In the genomic region with DNA sequence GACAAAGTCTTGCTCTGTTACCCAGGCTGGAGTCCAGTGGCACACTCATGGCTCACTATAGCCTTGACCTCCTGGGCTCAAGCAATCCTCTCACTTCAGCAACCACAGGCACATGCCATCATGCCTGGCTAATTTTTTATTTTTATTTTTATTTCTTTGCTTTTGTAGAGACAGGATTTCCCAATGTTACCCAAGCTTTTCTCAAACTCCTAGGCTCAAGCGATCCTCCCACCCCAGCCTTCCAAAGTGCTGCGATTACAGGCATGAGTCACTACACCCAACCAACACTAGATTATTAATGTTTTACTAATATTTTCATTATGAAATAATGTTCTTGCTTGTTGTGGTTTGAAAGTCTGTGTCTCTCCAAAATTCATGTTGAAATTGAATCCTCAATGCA, we compare ENCODE assay signal across 24 cellular contexts. TPM values are rescaled to one million over a fixed set of nuclear protein-coding genes. Genes with fewer than 3 reads are reported as not detected.
DNase-seq lines count a peak whose midpoint lies in the region; ATAC-seq, FAIRE-seq and TF ChIP-seq lines count a peak whose summit lies in the region.
"Had no signal": no experiment of that assay in that cellular context is flagged by ENCODE, and none has a peak within 500 bp of the region (broad histone marks: within the 10 kb centered on the region; RNA-seq: fewer than 3 reads in every experiment).

No MANE protein-coding gene starts in this region.

- in situ Hi-C loops in Caki2 (cut with HindIII; ENCODE audit: low pct_unique_long_range_greater_than_20kb, low sequenced_read_pairs) (no loop called here), GM13976 (cut with MboI; ENCODE audit: low sequenced_read_pairs, unreplicated experiment) (no loop called here)

- H3K27ac ChIP-seq in PC-3 (ENCODE audit: low read length): no peak overlapping the region
- H3K27ac ChIP-seq: BLaER1, C4-2B had no signal

- H3K4me1 ChIP-seq in PC-3 (ENCODE audit: insufficient read depth, low read length): no peaks in the 10 kb centered on the region
- H3K4me1 ChIP-seq: BLaER1, Caco-2, HAP-1 had no signal

- peaks cover 1% of the 10 kb centered on the region for H3K9me3 Mint-ChIP-seq in activated CD8-positive, alpha-beta T cell treated with anti-CD3 and anti-CD28 coated beads for 36 hours
- H3K9me3 Mint-ChIP-seq: CD8-positive, alpha-beta T cell had no signal

- H3K4me3 ChIP-seq in epithelial cell of esophagus (ENCODE audit: low read length): no peak overlapping the region
- no peak overlapping the region for H3K4me3 ChIP-seq in PC-3 (ENCODE audit: low read length)
- H3K4me3 ChIP-seq: BLaER1, GM12878, HAP-1 had no signal

- CTCF ChIA-PET in activated CD8-positive, alpha-beta T cell treated with anti-CD3 and anti-CD28 coated beads for 36 hours (lab: Charles Lee): no interaction called here
- CTCF ChIA-PET in PC-3 (lab: Charles Lee): no interaction called here

- H2AFZ ChIP-seq in PC-3 (ENCODE audit: low read length): no peak overlapping the region

- H3K36me3 Mint-ChIP-seq in activated CD8-positive, alpha-beta T cell treated with anti-CD3 and anti-CD28 coated beads for 36 hours (ENCODE audit: low read depth): no peaks in the 10 kb centered on the region
- H3K36me3 Mint-ChIP-seq: CD4-positive, CD25-positive, alpha-beta regulatory T cell; CD8-positive, alpha-beta T cell had no signal

- H3K27me3 ChIP-seq in PC-3 (ENCODE audit: low read length): no peaks in the 10 kb centered on the region

- H3K79me2 ChIP-seq in PC-3 (ENCODE audit: low read length): no peaks in the 10 kb centered on the region

- intact Hi-C loops in activated CD8-positive, alpha-beta T cell treated with anti-CD3 and anti-CD28 coated beads for 36 hours (cut with micrococcal nuclease): no loop called here
- intact Hi-C loops in PC-3 (cut with micrococcal nuclease): no loop called here

- BruUV-seq in PC-3 (replicated peaks; lab: Mats Ljungman, UMichigan): no TSS peak

- no peak for ATAC-seq in activated CD8-positive, alpha-beta T cell treated with anti-CD3 and anti-CD28 coated beads for 36 hours
- ATAC-seq in PC-3: no peak
- ATAC-seq: CD8-positive, alpha-beta T cell; GM12878 had no signal

- H3K36me3 ChIP-seq in PC-3 (ENCODE audit: low read depth, low read length): no peaks in the 10 kb centered on the region
- H3K36me3 ChIP-seq: BLaER1, HAP-1 had no signal

- H3K9ac ChIP-seq in PC-3 (ENCODE audit: low read length): no peak overlapping the region
- H3K9ac ChIP-seq: BLaER1 had no signal

- POLR2A ChIA-PET in activated CD8-positive, alpha-beta T cell treated with anti-CD3 and anti-CD28 coated beads for 36 hours (lab: Charles Lee): no interaction called here
- POLR2A ChIA-PET in PC-3 (lab: Charles Lee; ENCODE audit: unreplicated experiment): no interaction called here

- H3K9me2 ChIP-seq in PC-3 (replicated peaks; ENCODE audit: low read length): no peaks in the 10 kb centered on the region

- TF ChIP-seq CTCF in epithelial cell of esophagus (IDR thresholded peaks at IDR 0.05; ENCODE audit: insufficient read depth, low read depth, low read length, missing control alignments) (no peak), PC-3 (conservative IDR thresholded peaks at IDR 0.05; ENCODE audit: low read depth, low read length) (no peak), GM13976 (IDR thresholded peaks at IDR 0.05; ENCODE audit: borderline replicate concordance, control extremely low read depth, extremely low read depth, insufficient read depth, missing control alignments) (no peak)
- TF ChIP-seq CTCF in activated CD8-positive, alpha-beta T cell treated with anti-CD3 and anti-CD28 coated beads for 36 hours (IDR thresholded peaks at IDR 0.05): no peak

- no peak overlapping the region for H3K4me3 Mint-ChIP-seq in activated CD8-positive, alpha-beta T cell treated with anti-CD3 and anti-CD28 coated beads for 36 hours
- H3K4me3 Mint-ChIP-seq: B cell; CD4-positive, CD25-positive, alpha-beta regulatory T cell; CD8-positive, alpha-beta T cell; HFFc6 had no signal

- no peaks in the 10 kb centered on the region for H3K27me3 Mint-ChIP-seq in activated CD8-positive, alpha-beta T cell treated with anti-CD3 and anti-CD28 coated beads for 36 hours
- H3K27me3 Mint-ChIP-seq: B cell; CD4-positive, CD25-positive, alpha-beta regulatory T cell had no signal

- no peaks in the 10 kb centered on the region for H3K4me1 Mint-ChIP-seq in activated CD8-positive, alpha-beta T cell treated with anti-CD3 and anti-CD28 coated beads for 36 hours (ENCODE audit: low read depth)
- H3K4me1 Mint-ChIP-seq: B cell; CD4-positive, CD25-positive, alpha-beta regulatory T cell had no signal

- no peaks in the 10 kb centered on the region for H3K9me3 ChIP-seq in PC-3 (ENCODE audit: low read length)
- H3K9me3 ChIP-seq: BLaER1, Caco-2, HAP-1 had no signal

- DNase-seq in Caki2 (ENCODE audit: low read depth): peak; percentile 1
- DNase-seq in RCC 7860 (ENCODE audit: low spot score): no peak
- peak; percentile 0 for DNase-seq in epithelial cell of esophagus (ENCODE audit: low read depth)
- no peak for DNase-seq in activated CD8-positive, alpha-beta T cell treated with anti-CD3 and anti-CD28 coated beads for 36 hours
- DNase-seq in PC-3: no peak
- no peak for DNase-seq in GM13976 (ENCODE audit: low spot score)
- DNase-seq: Caco-2; CD4-positive, CD25-positive, alpha-beta regulatory T cell; CD8-positive, alpha-beta T cell; DMS 273 treated with DMSO at 0.1 percent for 48 hours; DMS79; EL; GDM1; GOT3; HFFc6 had no signal

- FAIRE-seq in RCC 7860 (lab: Jason Lieb, UNC): peak; percentile 78
- FAIRE-seq: D721Med, GM12878, GM18507, H54 had no signal

- H4K20me1 ChIP-seq in PC-3 (ENCODE audit: low read length): no peaks in the 10 kb centered on the region
- H4K20me1 ChIP-seq: BLaER1 had no signal

- H3F3A ChIP-seq in PC-3 (ENCODE audit: low read length, unreplicated experiment): no peaks in the 10 kb centered on the region

- H3K4me2 ChIP-seq in PC-3 (ENCODE audit: low read length): no peak overlapping the region
- H3K4me2 ChIP-seq: BLaER1 had no signal

- H3K27ac Mint-ChIP-seq in activated CD8-positive, alpha-beta T cell treated with anti-CD3 and anti-CD28 coated beads for 36 hours: no peak overlapping the region
- H3K27ac Mint-ChIP-seq: B cell; CD4-positive, CD25-positive, alpha-beta regulatory T cell; CD8-positive, alpha-beta T cell; HFFc6 had no signal

RNA-seq across cellular contexts. Expression of gene ACTRT1, which starts 5.2 kb away (rescaled TPM):
- total RNA-seq in Caki2 (2014; rRNA removed; shearing (Covaris generic); ENCODE audit: low replicate concordance): not detected in 2 replicates
- total RNA-seq in activated CD8-positive, alpha-beta T cell treated with anti-CD3 and anti-CD28 coated beads for 36 hours: not detected
- total RNA-seq in PC-3 (2014; rRNA removed): not detected in 2 replicates
- total RNA-seq: A172; B cell; Caco-2; CD4-positive, CD25-positive, alpha-beta regulatory T cell; CD8-positive, alpha-beta T cell; GM12878; HFFc6 had no signal

Comparison
In these comparisons a context has a peak if more than half of its experiments do, and no peak if none do; other contexts are left out.
1. DNase-seq: peak in Caki2 (single experiment) and epithelial cell of esophagus (single experiment); none in RCC 7860 (single experiment), activated CD8-positive, alpha-beta T cell treated with anti-CD3 and anti-CD28 coated beads for 36 hours (single experiment), PC-3 (single experiment) and GM13976 (single experiment).